Comparison of ENCODE assay signal across 17 cellular contexts in genomic region chr2:207937253-207937652, GRCh38.
DNase-seq lines count a peak whose midpoint lies in the region; ATAC-seq and TF ChIP-seq lines count a peak whose summit lies in the region.
"Had no signal": no experiment of that assay in that cellular context is flagged by ENCODE, and none has a peak within 500 bp of the region (broad histone marks: within the 10 kb centered on the region; RNA-seq: fewer than 3 reads in every experiment).

No MANE protein-coding gene starts in this region.

- no peak overlapping the region for H3K9ac ChIP-seq in liver (ENCODE audit: low read depth in 1 of 2, low read length in 2 of 2)
- H3K9ac ChIP-seq: BLaER1 had no signal

- peaks cover 2 to 21% (median 7%) of the 10 kb centered on the region in 4 donors for H3K4me1 ChIP-seq in liver (ENCODE audit: control insufficient read depth in 4 of 4, insufficient read depth in 4 of 4, low read length in 3 of 4)

- no peak overlapping the region for H3K4me3 ChIP-seq in liver (ENCODE audit: low read depth in 1 of 3, low read length in 3 of 3)
- H3K4me3 ChIP-seq: BLaER1 had no signal

- H3K9me3 ChIP-seq in liver (ENCODE audit: control insufficient read depth in 4 of 4, low read length in 3 of 4) = no peaks in the 10 kb centered on the region
- H3K9me3 ChIP-seq: BLaER1, Caco-2 had no signal

- no peak overlapping the region for H3K27ac ChIP-seq in liver (ENCODE audit: low read depth in 1 of 2, low read length in 2 of 2)
- H3K27ac ChIP-seq: BLaER1, C4-2B had no signal

- 58% methylated on average over 4 of the region's 4 CpGs for WGBS in liver

- no peaks in the 10 kb centered on the region for H3K27me3 ChIP-seq in liver (ENCODE audit: control insufficient read depth in 4 of 4, insufficient read depth in 4 of 4, low read length in 3 of 4)
- H3K27me3 ChIP-seq: BLaER1 had no signal

- in situ Hi-C loops in GM13976 (cut with MboI; ENCODE audit: low sequenced_read_pairs, unreplicated experiment) = no loop called here

- TF ChIP-seq CTCF in liver (IDR thresholded peaks at IDR 0.05; ENCODE audit: low read depth, low read length, missing input control) (no peak), GM13976 (IDR thresholded peaks at IDR 0.05; ENCODE audit: borderline replicate concordance, control extremely low read depth, extremely low read depth, insufficient read depth, missing control alignments) (no peak)

- TF ChIP-seq RAD21 in liver (IDR thresholded peaks at IDR 0.05) = no peak

- ATAC-seq in GM18502 (IDR thresholded peaks at IDR 0.05; ENCODE audit: poor library complexity, unreplicated experiment) = no peak
- ATAC-seq: CD8-positive, alpha-beta T cell had no signal

- H3K36me3 ChIP-seq in liver (ENCODE audit: control insufficient read depth in 4 of 4, insufficient read depth in 3 of 4, low read depth in 1 of 4, low read length in 3 of 4) = no peaks in the 10 kb centered on the region

- DNase-seq in HK-2 (ENCODE audit: unreplicated experiment) (peak; percentile 24), kidney glomerular epithelial cell (lab: John Stamatoyannopoulos, UW) (peak; percentile 9), renal cortical epithelial cell (ENCODE audit: low read depth) (peak; percentile 36), GM13976 (ENCODE audit: low spot score) (no peak), NK-92 (lab: John Stamatoyannopoulos, UW; ENCODE audit: unreplicated experiment) (no peak)
- DNase-seq in activated CD4-positive, alpha-beta T cell treated with anti-CD3 and anti-CD28 coated beads for 4 hours = no peak
- DNase-seq: Caco-2; CD4-positive, CD25-positive, alpha-beta regulatory T cell; CD8-positive, alpha-beta T cell; DMS153; DND-41; H7; HCEC 1CT had no signal

TF ChIP-seq in liver, 16 proteins besides CTCF, POLR2A, EP300 and RAD21:
- no peak for TF ChIP-seq FOXA1 (IDR thresholded peaks at IDR 0.05)
- peak; percentile 17 to 28 for TF ChIP-seq HNF4A (conservative IDR thresholded peaks at IDR 0.05)

Comparison
In these comparisons a context has a peak if more than half of its experiments do, and no peak if none do; other contexts are left out.
1. DNase-seq: peak in HK-2 (single experiment), kidney glomerular epithelial cell (single experiment) and renal cortical epithelial cell (single experiment); none in GM13976 (single experiment), NK-92 (single experiment) and activated CD4-positive, alpha-beta T cell treated with anti-CD3 and anti-CD28 coated beads for 4 hours (0 of 2).